ENCODE assay signal across 10 cellular contexts in the genomic region with DNA sequence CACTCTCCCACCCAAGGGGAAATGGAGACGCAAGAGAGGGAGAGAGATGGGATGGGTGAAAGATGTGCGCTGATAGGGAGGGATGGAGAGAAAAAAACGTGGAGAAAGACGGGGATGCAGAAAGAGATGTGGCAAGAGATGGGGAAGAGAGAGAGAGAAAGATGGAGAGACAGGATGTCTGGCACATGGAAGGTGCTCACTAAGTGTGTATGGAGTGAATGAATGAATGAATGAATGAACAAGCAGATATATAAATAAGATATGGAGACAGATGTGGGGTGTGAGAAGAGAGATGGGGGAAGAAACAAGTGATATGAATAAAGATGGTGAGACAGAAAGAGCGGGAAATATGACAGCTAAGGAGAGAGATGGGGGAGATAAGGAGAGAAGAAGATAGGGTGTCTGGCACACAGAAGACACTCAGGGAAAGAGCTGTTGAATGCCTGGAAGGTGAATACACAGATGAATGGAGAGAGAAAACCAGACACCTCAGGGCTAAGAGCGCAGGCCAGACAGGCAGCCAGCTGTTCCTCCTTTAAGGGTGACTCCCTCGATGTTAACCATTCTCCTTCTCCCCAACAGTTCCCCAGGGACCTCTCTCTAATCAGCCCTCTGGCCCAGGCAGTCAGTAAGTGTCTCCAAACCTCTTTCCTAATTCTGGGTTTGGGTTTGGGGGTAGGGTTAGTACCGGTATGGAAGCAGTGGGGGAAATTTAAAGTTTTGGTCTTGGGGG. TPM values are rescaled to one million over a fixed set of nuclear protein-coding genes. Genes with fewer than 3 reads are reported as not detected.
A peak's percentile ranks its signal among the peaks of the same experiment; 100 is the strongest.
DNase-seq lines count a peak whose midpoint lies in the region; ATAC-seq and TF ChIP-seq lines count a peak whose summit lies in the region.
"Had no signal": no experiment of that assay in that cellular context is flagged by ENCODE, and none has a peak within 500 bp of the region (broad histone marks: within the 10 kb centered on the region; RNA-seq: fewer than 3 reads in every experiment).

No MANE protein-coding gene starts in this region.

- H3K36me3 ChIP-seq in breast epithelium: no peaks in the 10 kb centered on the region
- no peaks in the 10 kb centered on the region for H3K36me3 ChIP-seq in liver (ENCODE audit: control insufficient read depth in 4 of 4, insufficient read depth in 3 of 4, low read depth in 1 of 4, low read length in 3 of 4)
- no peaks in the 10 kb centered on the region for H3K36me3 ChIP-seq in Caco-2 (ENCODE audit: control insufficient read depth, insufficient read depth, low read length)

- no peak for ATAC-seq in activated B cell treated with CpG ODN at 0.5 μM for 24 hours (ENCODE audit: low read depth)
- no peak for ATAC-seq in HG03196 (IDR thresholded peaks at IDR 0.05; ENCODE audit: unreplicated experiment)

- POLR2A ChIA-PET in MCF 10A (lab: Yijun Ruan, JAX): no interaction called here
- POLR2A ChIA-PET in activated B cell treated with CpG ODN at 0.5 μM for 24 hours (lab: Charles Lee): interaction anchor here (0.6 to 26.0 kb wide), 21 partner anchors 1 to 961 kb away, joined by 3 to 1155 read pairs (median 6); a partner anchor contains a TSS
- POLR2A ChIA-PET in Caco-2 (lab: Charles Lee): no interaction called here

- H3K9me3 Mint-ChIP-seq in MCF 10A (ENCODE audit: unreplicated experiment) (no peaks in the 10 kb centered on the region), activated B cell treated with CpG ODN at 0.5 μM for 24 hours (no peaks in the 10 kb centered on the region), type B pancreatic cell (no peaks in the 10 kb centered on the region), Caco-2 (ENCODE audit: unreplicated experiment) (no peaks in the 10 kb centered on the region)

- H3K4me3 ChIP-seq in breast epithelium (peak overlapping the region; percentile 17 to 59 (median 38)), liver (ENCODE audit: low read depth in 1 of 3, low read length in 3 of 3) (peak overlapping the region in 2 of 3 donors; percentile 2), Caco-2 (ENCODE audit: low read depth, low read length) (no peak overlapping the region)

- BruUV-seq in MCF 10A (replicated peaks; lab: Mats Ljungman, UMichigan) (no TSS peak), Caco-2 (replicated peaks; lab: Mats Ljungman, UMichigan) (no TSS peak)

- CTCF ChIA-PET in MCF 10A (lab: Yijun Ruan, JAX): interaction anchor here (0.6 to 18.9 kb wide), 4 partner anchors 21 to 1010 kb away, joined by 3 to 215 read pairs (median 4); a partner anchor contains a TSS
- CTCF ChIA-PET in activated B cell treated with CpG ODN at 0.5 μM for 24 hours (lab: Charles Lee): interaction anchor here (1.0 to 25.7 kb wide), 5 partner anchors 8 to 23 kb away, joined by 3 to 611 read pairs (median 33); a partner anchor contains a TSS
- CTCF ChIA-PET in Caco-2 (lab: Charles Lee): interaction anchor here (0.5 to 1.1 kb wide), 4 partner anchors 20 to 28 kb away, joined by 3 to 4 read pairs (median 3); a partner anchor contains a TSS

- DNase-seq in breast epithelium (ENCODE audit: low spot score in 2 of 2) (no peak), MCF 10A (ENCODE audit: unreplicated experiment) (no peak), activated B cell treated with CpG ODN at 0.5 μM for 24 hours (no peak), type B pancreatic cell (ENCODE audit: extremely low spot score, unreplicated experiment) (no peak), Caco-2 (no peak), OCI-M1 (lab: John Stamatoyannopoulos, UW) (no peak)
- DNase-seq: NCI-H1048 had no signal

- H3K4me1 Mint-ChIP-seq in MCF 10A (ENCODE audit: insufficient read depth, unreplicated experiment) (peaks cover 9% of the 10 kb centered on the region), activated B cell treated with CpG ODN at 0.5 μM for 24 hours (peaks cover 91% of the 10 kb centered on the region), type B pancreatic cell (ENCODE audit: unreplicated experiment) (peaks cover 6% of the 10 kb centered on the region), Caco-2 (ENCODE audit: low read depth, unreplicated experiment) (peaks cover 22% of the 10 kb centered on the region)

- H3K36me3 Mint-ChIP-seq in MCF 10A (ENCODE audit: insufficient read depth, unreplicated experiment): peaks cover 7% of the 10 kb centered on the region
- H3K36me3 Mint-ChIP-seq in activated B cell treated with CpG ODN at 0.5 μM for 24 hours (ENCODE audit: low read depth): peaks cover 65% of the 10 kb centered on the region
- no peaks in the 10 kb centered on the region for H3K36me3 Mint-ChIP-seq in type B pancreatic cell
- H3K36me3 Mint-ChIP-seq in Caco-2 (ENCODE audit: insufficient read depth, unreplicated experiment): peaks cover 4% of the 10 kb centered on the region

- no peak for TF ChIP-seq RAD21 in liver (IDR thresholded peaks at IDR 0.05)

- H3K4me3 Mint-ChIP-seq in MCF 10A (ENCODE audit: unreplicated experiment): no peak overlapping the region
- peak overlapping the region; percentile 98 for H3K4me3 Mint-ChIP-seq in activated B cell treated with CpG ODN at 0.5 μM for 24 hours
- H3K4me3 Mint-ChIP-seq in type B pancreatic cell: peak overlapping the region; percentile 4
- H3K4me3 Mint-ChIP-seq in Caco-2 (ENCODE audit: unreplicated experiment): no peak overlapping the region

- no peak for TF ChIP-seq POLR2A in breast epithelium (IDR thresholded peaks at IDR 0.05)

- peak overlapping the region in 1 of 2 donors; percentile 41 for H3K9ac ChIP-seq in liver (ENCODE audit: low read depth in 1 of 2, low read length in 2 of 2)

- H3K27ac Mint-ChIP-seq in MCF 10A (ENCODE audit: low read depth, unreplicated experiment) (no peak overlapping the region), activated B cell treated with CpG ODN at 0.5 μM for 24 hours (peak overlapping the region; percentile 99), type B pancreatic cell (no peak overlapping the region), Caco-2 (ENCODE audit: unreplicated experiment) (no peak overlapping the region)

- TF ChIP-seq CTCF in breast epithelium (IDR thresholded peaks at IDR 0.05) (no peak), MCF 10A (IDR thresholded peaks at IDR 0.05; ENCODE audit: unreplicated experiment) (no peak), activated B cell treated with CpG ODN at 0.5 μM for 24 hours (IDR thresholded peaks at IDR 0.05) (no peak), liver (IDR thresholded peaks at IDR 0.05; ENCODE audit: low read depth, low read length, missing input control) (no peak), type B pancreatic cell (conservative IDR thresholded peaks at IDR 0.05) (no peak), Caco-2 (IDR thresholded peaks at IDR 0.05; ENCODE audit: insufficient read depth in 1 of 2, low read depth in 1 of 2, low read length in 1 of 2, severe bottlenecking in 1 of 2, unreplicated experiment in 1 of 2) (no peak)

- H3K4me1 ChIP-seq in breast epithelium (no peaks in the 10 kb centered on the region), liver (ENCODE audit: control insufficient read depth in 4 of 4, insufficient read depth in 4 of 4, low read length in 3 of 4) (peaks cover 0 to 10% (median 2%) of the 10 kb centered on the region in 4 donors), Caco-2 (peaks cover 14% of the 10 kb centered on the region)

- H3K27ac ChIP-seq in breast epithelium (no peak overlapping the region), liver (ENCODE audit: low read depth in 1 of 2, low read length in 2 of 2) (peak overlapping the region in 1 of 2 donors; percentile 56)
- H3K27ac ChIP-seq: C4-2B had no signal

- intact Hi-C loops in breast epithelium (cut with DNase I; ENCODE audit: low total_unique reads) (no loop called here), MCF 10A (cut with micrococcal nuclease) (no loop called here), activated B cell treated with CpG ODN at 0.5 μM for 24 hours (cut with micrococcal nuclease) (loop anchor here (1.0 to 2.0 kb wide), 2 partner anchors 10 to 77 kb away; a partner anchor contains a TSS), Caco-2 (cut with micrococcal nuclease; ENCODE audit: unreplicated experiment) (no loop called here)

- 77% methylated on average over 8 of the region's 8 CpGs for WGBS in liver

- H3K27me3 ChIP-seq in breast epithelium (no peaks in the 10 kb centered on the region), liver (ENCODE audit: control insufficient read depth in 4 of 4, insufficient read depth in 4 of 4, low read length in 3 of 4) (no peaks in the 10 kb centered on the region), Caco-2 (replicated peaks; ENCODE audit: control insufficient read depth, insufficient read depth, low read length) (no peaks in the 10 kb centered on the region)

- H3K9me3 ChIP-seq in breast epithelium (no peaks in the 10 kb centered on the region), liver (ENCODE audit: control insufficient read depth in 4 of 4, low read length in 3 of 4) (no peaks in the 10 kb centered on the region), Caco-2 (no peaks in the 10 kb centered on the region)

- H3K27me3 Mint-ChIP-seq in MCF 10A (ENCODE audit: insufficient read depth, unreplicated experiment) (peaks cover 20% of the 10 kb centered on the region), activated B cell treated with CpG ODN at 0.5 μM for 24 hours (no peaks in the 10 kb centered on the region), type B pancreatic cell (peaks cover 29% of the 10 kb centered on the region), Caco-2 (ENCODE audit: insufficient read depth, unreplicated experiment) (no peaks in the 10 kb centered on the region)

RNA-seq across cellular contexts. Expression of a gene that starts 0.8 kb away (rescaled TPM):
- total RNA-seq in breast epithelium: under 1 TPM in 2 of 3 donors, not detected in 1; 0.33 to 0.73 TPM
- total RNA-seq in MCF 10A (2022): not detected in 2 replicates
- total RNA-seq in activated B cell treated with CpG ODN at 0.5 μM for 24 hours: 135 and 139 TPM in 2 replicates
- under 1 TPM; 0.19 to 0.42 TPM for total RNA-seq in liver
- polyA plus RNA-seq in liver: under 1 TPM in 1 of 2 donors, not detected in 1; 0.06 TPM
- not detected in 2 replicates for total RNA-seq in type B pancreatic cell (ENCODE audit: low replicate concordance)
- not detected in 2 replicates for total RNA-seq in Caco-2 (2022)

RNA-seq across cellular contexts. Expression of a gene that starts 4.0 kb away (rescaled TPM):
- under 1 TPM in 1 of 3 donors, not detected in 2; 0.29 TPM for total RNA-seq in breast epithelium
- not detected in 2 replicates for total RNA-seq in MCF 10A (2022)
- 60.4 and 66.0 TPM in 2 replicates for total RNA-seq in activated B cell treated with CpG ODN at 0.5 μM for 24 hours
- total RNA-seq in liver: not detected
- polyA plus RNA-seq in liver: under 1 TPM in 1 of 2 donors, not detected in 1; 0.05 TPM
- 0.22 TPM in 1 of 2 replicates, not detected in the other for total RNA-seq in type B pancreatic cell (ENCODE audit: low replicate concordance)
- total RNA-seq in Caco-2 (2022): not detected in 2 replicates

RNA-seq across cellular contexts. Expression of a gene that starts 6.1 kb away (rescaled TPM):
- total RNA-seq in breast epithelium (1 to 10 TPM in 1 of 3 donors, under 1 TPM in 1, not detected in 1; 0.96 to 1.0 TPM), MCF 10A (2022) (0.37 TPM in 1 of 2 replicates, not detected in the other), activated B cell treated with CpG ODN at 0.5 μM for 24 hours (155 and 177 TPM in 2 replicates), liver (1 to 10 TPM in 1 of 2 donors, under 1 TPM in 1; 0.67 to 5.3 TPM), type B pancreatic cell (ENCODE audit: low replicate concordance) (0.34 and 1.0 TPM in 2 replicates), Caco-2 (2022) (not detected in 2 replicates)
- 1 to 10 TPM; 1.4 to 1.7 TPM for polyA plus RNA-seq in liver

RNA-seq across cellular contexts. Expression of a gene that starts 10.0 kb away (rescaled TPM):
- total RNA-seq in breast epithelium (10 to 100 TPM in 1 of 3 donors, 1 to 10 TPM in 2; 8.8 to 10.7 (median 9.8) TPM), MCF 10A (2022) (not detected in 2 replicates), activated B cell treated with CpG ODN at 0.5 μM for 24 hours (7.8 and 8.4 TPM in 2 replicates), liver (10 to 100 TPM; 10.4 to 24.6 TPM), type B pancreatic cell (ENCODE audit: low replicate concordance) (not detected in 2 replicates), Caco-2 (2022) (not detected in 2 replicates)
- 10 to 100 TPM; 11.6 to 15.3 TPM for polyA plus RNA-seq in liver

RNA-seq across cellular contexts. Expression of a gene that starts 16.7 kb away (rescaled TPM):
- total RNA-seq in breast epithelium (not detected), MCF 10A (2022) (not detected in 2 replicates), activated B cell treated with CpG ODN at 0.5 μM for 24 hours (10.0 and 11.2 TPM in 2 replicates), liver (under 1 TPM in 1 of 2 donors, not detected in 1; 0.42 TPM), type B pancreatic cell (ENCODE audit: low replicate concordance) (not detected in 2 replicates), Caco-2 (2022) (not detected in 2 replicates)
- polyA plus RNA-seq in liver: under 1 TPM; 0.14 to 0.71 TPM

Comparison
In these comparisons a context has a peak if more than half of its experiments do, and no peak if none do; other contexts are left out.
1. H3K4me3 Mint-ChIP-seq: peak in activated B cell treated with CpG ODN at 0.5 μM for 24 hours (single experiment) and type B pancreatic cell (single experiment); none in MCF 10A (single experiment) and Caco-2 (single experiment).
2. RNA of a gene that starts 0.8 kb away (total RNA-seq): 135 to 139 TPM in activated B cell treated with CpG ODN at 0.5 μM for 24 hours; 0.19 to 0.42 TPM in liver, 0.33 to 0.73 TPM in breast epithelium, not detected in type B pancreatic cell, not detected in MCF 10A and not detected in Caco-2; every median in the first group is over 10 times any median in the second.
3. RNA of a gene that starts 4.0 kb away (total RNA-seq): 60.4 to 66.0 TPM in activated B cell treated with CpG ODN at 0.5 μM for 24 hours; 0.22 TPM in type B pancreatic cell, not detected in MCF 10A, not detected in Caco-2, 0.29 TPM in breast epithelium and not detected in liver; every median in the first group is over 10 times any median in the second.
4. RNA of a gene that starts 6.1 kb away (total RNA-seq): 155 to 177 TPM in activated B cell treated with CpG ODN at 0.5 μM for 24 hours; 0.67 to 5.3 TPM in liver, 0.96 to 1.0 TPM in breast epithelium, 0.37 TPM in MCF 10A, 0.34 to 1.0 TPM in type B pancreatic cell and not detected in Caco-2; every median in the first group is over 10 times any median in the second.